ENCODE assay signal across 21 cellular contexts in genomic region chr13:62432906-62433305, GRCh38.
"Had no signal": no experiment of that assay in that cellular context is flagged by ENCODE, and none has a peak within 500 bp of the region (broad histone marks: within the 10 kb centered on the region; RNA-seq: fewer than 3 reads in every experiment).

No MANE protein-coding gene starts in this region.

- H3K9ac ChIP-seq: neural progenitor cell had no signal

- H3K4me2 ChIP-seq: neural progenitor cell had no signal

- H3K27ac ChIP-seq: epithelial cell of prostate, esophagus muscularis mucosa, gastroesophageal sphincter, left ventricle myocardium inferior, lower lobe of right lung, neural progenitor cell, ovary, tibial artery, upper lobe of left lung, uterus had no signal

- H3K4me1 ChIP-seq: esophagus muscularis mucosa, gastroesophageal sphincter, left ventricle myocardium inferior, lower lobe of right lung, neural progenitor cell, tibial artery, upper lobe of left lung, uterus had no signal

- H3K36me3 ChIP-seq: esophagus muscularis mucosa, gastroesophageal sphincter, left ventricle myocardium inferior, lower lobe of right lung, neural progenitor cell, ovary, tibial artery, upper lobe of left lung, uterus had no signal

- DNase-seq: effector memory CD8-positive, alpha-beta T cell; glutamatergic neuron; kidney; left cardiac atrium; left ventricle myocardium inferior; lower lobe of right lung; midbrain; nucleus accumbens; ovary; right cardiac atrium; small intestine; stimulated activated CD4-positive, alpha-beta T cell treated with anti-CD3 and anti-CD28 coated beads, Interleukin-4, amount 100 ng/mL, for 1 hour; stimulated activated CD8-positive, alpha-beta memory T cell treated with anti-CD3 and anti-CD28 coated beads, Interleukin-4, amount 100 ng/mL, for 48 hours; stimulated activated naive CD8-positive, alpha-beta T cell treated with anti-CD3 and anti-CD28 coated beads, Interleukin-15, Interleukin-2, amounts not matched to agents 100 U/mL and 50 U/mL, for 24 hours; tibial artery; upper lobe of left lung; uterus had no signal

- H3K4me3 ChIP-seq: esophagus muscularis mucosa, gastroesophageal sphincter, left ventricle myocardium inferior, lower lobe of right lung, neural progenitor cell, ovary, tibial artery, upper lobe of left lung, uterus had no signal

- H3K27me3 ChIP-seq: esophagus muscularis mucosa, gastroesophageal sphincter, neural progenitor cell, ovary, tibial artery, upper lobe of left lung, uterus had no signal
